In the genomic region with DNA sequence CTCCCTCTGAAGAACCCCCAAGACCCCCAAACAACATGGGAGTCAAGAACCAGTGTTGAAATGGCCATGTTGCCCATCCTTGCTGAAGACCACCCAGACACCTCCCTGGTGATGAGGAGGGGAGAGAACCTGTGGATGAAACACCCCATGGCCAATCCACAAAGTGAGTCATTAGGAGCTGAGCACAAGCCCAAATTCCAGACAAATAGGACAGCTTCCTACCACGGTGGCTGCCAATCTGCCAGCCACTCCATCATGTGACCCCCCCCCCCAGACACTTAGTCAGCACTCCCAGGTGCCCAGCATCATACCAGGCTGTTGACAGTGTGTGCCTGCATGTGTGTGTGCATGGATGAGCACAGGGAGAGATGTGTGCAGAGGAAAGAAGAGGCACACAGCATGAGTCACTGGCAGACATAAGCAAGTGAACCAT, we compare ENCODE assay signal across 13 cellular contexts. TPM values are rescaled to one million over a fixed set of nuclear protein-coding genes. Genes with fewer than 3 reads are reported as not detected.
DNase-seq lines count a peak whose midpoint lies in the region; ATAC-seq, FAIRE-seq and TF ChIP-seq lines count a peak whose summit lies in the region.
"Had no signal": no experiment of that assay in that cellular context is flagged by ENCODE, and none has a peak within 500 bp of the region (broad histone marks: within the 10 kb centered on the region; RNA-seq: fewer than 3 reads in every experiment).

No MANE protein-coding gene starts in this region.

- H3K4me1 ChIP-seq in right cardiac atrium (ENCODE audit: control insufficient read depth, insufficient read depth, low read length) = no peaks in the 10 kb centered on the region
- H3K4me1 ChIP-seq: upper lobe of right lung had no signal

- no peaks in the 10 kb centered on the region for H3K9me3 ChIP-seq in right cardiac atrium (ENCODE audit: control insufficient read depth, low read length)
- H3K9me3 ChIP-seq: upper lobe of right lung had no signal

- H3K4me1 Mint-ChIP-seq in T-helper 2 cell treated with Interferon-gamma antibody and Interleukin-4, amounts not matched to agents 5 μg/mL and 100 μg/mL, for 36 hours (ENCODE audit: low read depth) = no peaks in the 10 kb centered on the region
- H3K4me1 Mint-ChIP-seq: stimulated activated effector memory CD8-positive, alpha-beta T cell treated with anti-CD3 and anti-CD28 coated beads, Interleukin-12 subunit alpha, Interleukin-12 subunit beta, amount 100 ng/mL, for 72 hours; T-cell had no signal

- no peak overlapping the region for H3K27ac Mint-ChIP-seq in T-helper 2 cell treated with Interferon-gamma antibody and Interleukin-4, amounts not matched to agents 5 μg/mL and 100 μg/mL, for 36 hours
- H3K27ac Mint-ChIP-seq: stimulated activated effector memory CD8-positive, alpha-beta T cell treated with anti-CD3 and anti-CD28 coated beads, Interleukin-12 subunit alpha, Interleukin-12 subunit beta, amount 100 ng/mL, for 72 hours had no signal

- no peaks in the 10 kb centered on the region for H3K9me3 Mint-ChIP-seq in T-helper 2 cell treated with Interferon-gamma antibody and Interleukin-4, amounts not matched to agents 5 μg/mL and 100 μg/mL, for 36 hours
- H3K9me3 Mint-ChIP-seq: stimulated activated effector memory CD8-positive, alpha-beta T cell treated with anti-CD3 and anti-CD28 coated beads, Interleukin-12 subunit alpha, Interleukin-12 subunit beta, amount 100 ng/mL, for 72 hours; T-cell had no signal

- no peak overlapping the region for H3K27ac ChIP-seq in right cardiac atrium (ENCODE audit: low read length)
- H3K27ac ChIP-seq: upper lobe of right lung had no signal

- no peak overlapping the region for H3K4me3 Mint-ChIP-seq in T-helper 2 cell treated with Interferon-gamma antibody and Interleukin-4, amounts not matched to agents 5 μg/mL and 100 μg/mL, for 36 hours
- H3K4me3 Mint-ChIP-seq: stimulated activated effector memory CD8-positive, alpha-beta T cell treated with anti-CD3 and anti-CD28 coated beads, Interleukin-12 subunit alpha, Interleukin-12 subunit beta, amount 100 ng/mL, for 72 hours; T-cell had no signal

- no peaks in the 10 kb centered on the region for H3K27me3 ChIP-seq in right cardiac atrium (ENCODE audit: control insufficient read depth, insufficient read depth)

- H3K27me3 Mint-ChIP-seq in T-helper 2 cell treated with Interferon-gamma antibody and Interleukin-4, amounts not matched to agents 5 μg/mL and 100 μg/mL, for 36 hours (ENCODE audit: low read depth) = peaks cover 26% of the 10 kb centered on the region

- ATAC-seq in Right ventricle myocardium inferior (peak; percentile 21), right cardiac atrium (no peak)

- FAIRE-seq in RCC 7860 (lab: Jason Lieb, UNC) (no peak), urothelium cell line (lab: Jason Lieb, UNC) (peak; percentile 74)
- FAIRE-seq: GM12878 had no signal

- DNase-seq in Right ventricle myocardium inferior (ENCODE audit: missing footprints) (no peak), right cardiac atrium (no peak), RCC 7860 (ENCODE audit: low spot score) (peak; percentile 69), fibroblast of the aortic adventitia (ENCODE audit: low read depth) (peak; percentile 13), urothelium cell line (ENCODE audit: low spot score) (peak; percentile 83), SHP77 treated with DMSO at 0.1 percent for 48 hours (lab: John Stamatoyannopoulos, UW) (no peak), T-helper 9 cell (no peak)
- DNase-seq in T-helper 2 cell treated with Interferon-gamma antibody and Interleukin-4, amounts not matched to agents 5 μg/mL and 100 μg/mL, for 36 hours (ENCODE audit: low spot score) = no peak
- DNase-seq: NCI-H2081 treated with DMSO at 0.1 percent for 48 hours, upper lobe of right lung had no signal

- WGBS in right cardiac atrium = 0% methylated on average over 1 of the region's 1 CpG

- no peaks in the 10 kb centered on the region for H3K36me3 Mint-ChIP-seq in T-helper 2 cell treated with Interferon-gamma antibody and Interleukin-4, amounts not matched to agents 5 μg/mL and 100 μg/mL, for 36 hours (ENCODE audit: low read depth)
- H3K36me3 Mint-ChIP-seq: stimulated activated effector memory CD8-positive, alpha-beta T cell treated with anti-CD3 and anti-CD28 coated beads, Interleukin-12 subunit alpha, Interleukin-12 subunit beta, amount 100 ng/mL, for 72 hours; T-cell had no signal

- no peak for TF ChIP-seq CTCF in fibroblast of the aortic adventitia (IDR thresholded peaks at IDR 0.05; ENCODE audit: insufficient read depth, low read length)

- H3K4me3 ChIP-seq in right cardiac atrium (ENCODE audit: low read length) (no peak overlapping the region), fibroblast of the aortic adventitia (ENCODE audit: low read depth, low read length) (no peak overlapping the region)
- H3K4me3 ChIP-seq: GM12878, upper lobe of right lung had no signal

- intact Hi-C loops in Right ventricle myocardium inferior (cut with DNase I) (loop anchor here (2.0 to 5.0 kb wide), 2 partner anchors 520 to 748 kb away; no protein-coding TSS in a partner anchor), right cardiac atrium (cut with DNase I) (loop anchor here in 3 of 4 donors (2.0 to 10.0 kb wide), 4 partner anchors 532 to 750 kb away; a partner anchor contains a TSS)

RNA-seq across cellular contexts. Expression of a gene that starts 26.4 kb away (rescaled TPM):
- total RNA-seq in Right ventricle myocardium inferior = 747 TPM
- total RNA-seq in right cardiac atrium = 100 to 1,000 TPM; 647 to 821 (median 732) TPM
- 1,420 TPM for polyA plus RNA-seq in right cardiac atrium
- 268 and 400 TPM in 2 replicates for total RNA-seq in fibroblast of the aortic adventitia (ENCODE audit: low replicate concordance)

RNA-seq across cellular contexts. Expression of a gene that starts 36.3 kb away (rescaled TPM):
- total RNA-seq in Right ventricle myocardium inferior (39.2 TPM), right cardiac atrium (10 to 100 TPM; 16.7 to 30.4 (median 24.9) TPM), fibroblast of the aortic adventitia (ENCODE audit: low replicate concordance) (0.54 and 2.4 TPM in 2 replicates)
- 15.5 TPM for polyA plus RNA-seq in right cardiac atrium

Comparison
In these comparisons a context has a peak if more than half of its experiments do, and no peak if none do; other contexts are left out.
1. DNase-seq: peak in RCC 7860 (single experiment), fibroblast of the aortic adventitia (single experiment) and urothelium cell line (single experiment); none in Right ventricle myocardium inferior (single experiment), right cardiac atrium (0 of 3), SHP77 treated with DMSO at 0.1 percent for 48 hours (single experiment), T-helper 9 cell (single experiment) and T-helper 2 cell treated with Interferon-gamma antibody and Interleukin-4, amounts not matched to agents 5 μg/mL and 100 μg/mL, for 36 hours (single experiment).